ENCODE assay signal across 25 cellular contexts in the genomic region with DNA sequence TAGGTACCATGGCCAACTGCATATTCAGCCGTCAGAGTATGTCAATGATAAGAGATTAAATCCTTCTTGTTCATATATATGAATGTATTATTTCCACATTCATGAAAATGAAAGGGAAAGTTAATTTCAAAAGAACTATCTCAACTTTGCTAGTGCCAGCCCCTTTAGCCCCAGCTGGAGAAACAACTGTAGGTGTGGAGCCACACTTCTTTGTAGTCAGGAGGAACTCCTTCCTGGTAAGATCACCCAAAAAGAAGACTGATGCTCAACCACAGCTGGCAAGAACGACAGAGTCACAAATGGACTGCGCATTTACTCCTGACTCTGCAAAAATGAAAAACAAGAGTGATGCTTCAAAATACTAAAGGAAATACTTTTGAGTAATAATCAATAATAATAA.
"Had no signal": no experiment of that assay in that cellular context is flagged by ENCODE, and none has a peak within 500 bp of the region (broad histone marks: within the 10 kb centered on the region; RNA-seq: fewer than 3 reads in every experiment).

No MANE protein-coding gene starts in this region.

- H3K4me3 ChIP-seq: esophagus squamous epithelium, lower lobe of right lung, prostate gland, sigmoid colon, thoracic aorta, transverse colon had no signal

- H3K9me3 ChIP-seq: esophagus squamous epithelium, lower lobe of right lung, neutrophil, prostate gland, sigmoid colon, thoracic aorta, transverse colon had no signal

- H3K27me3 ChIP-seq: esophagus squamous epithelium, neutrophil, sigmoid colon, transverse colon had no signal

- H3K4me1 ChIP-seq: parathyroid adenoma, prostate gland had no signal

- DNase-seq: cortex of kidney; effector memory CD8-positive, alpha-beta T cell; erythroblast; esophagus squamous epithelium; foreskin melanocyte; glutamatergic neuron; hypothalamus; immature natural killer cell; islet precursor cell; kidney glomerular epithelial cell; left colon; left ventricle myocardium superior; lower lobe of right lung; naive thymus-derived CD8-positive, alpha-beta T cell; right cardiac atrium; sigmoid colon; stimulated activated CD4-positive, alpha-beta T cell treated with anti-CD3 and anti-CD28 coated beads, Interleukin-4, amount 100 ng/mL, for 4 hours; stimulated activated naive CD8-positive, alpha-beta T cell treated with anti-CD3 and anti-CD28 coated beads, Interleukin-15, Interleukin-2, amounts not matched to agents 100 U/mL and 50 U/mL, for 24 hours; substantia nigra; transverse colon had no signal

- H3K36me3 ChIP-seq: esophagus squamous epithelium, lower lobe of right lung, neutrophil, prostate gland, sigmoid colon, thoracic aorta, transverse colon had no signal

- ATAC-seq: effector memory CD8-positive, alpha-beta T cell; left colon; left ventricle myocardium superior; lower lobe of right lung; naive thymus-derived CD8-positive, alpha-beta T cell; right cardiac atrium; stimulated activated memory B cell treated with anti-CD40 and anti-IgM and Interleukin-4, amounts not matched to agents 10 μg/mL and 1 μg/mL and 100 μg/mL, for 72 hours; stimulated activated naive CD8-positive, alpha-beta T cell treated with anti-CD3 and anti-CD28 coated beads, Interleukin-15, Interleukin-2, amounts not matched to agents 100 U/mL and 50 U/mL, for 24 hours had no signal

- H3K27ac ChIP-seq: neutrophil, parathyroid adenoma, prostate gland had no signal
